ENCODE assay signal across 28 cellular contexts in genomic region chr12:121328620-121329019, GRCh38.
"Had no signal": no experiment of that assay in that cellular context is flagged by ENCODE, and none has a peak within 500 bp of the region (broad histone marks: within the 10 kb centered on the region; RNA-seq: fewer than 3 reads in every experiment).

No MANE protein-coding gene starts in this region.

- H2AFZ ChIP-seq: parathyroid adenoma had no signal

- H3K36me3 ChIP-seq: ovary, uterus had no signal

- H3K9ac ChIP-seq: parathyroid adenoma had no signal

- DNase-seq: naive thymus-derived CD4-positive, alpha-beta T cell; natural killer cell; nephron progenitor cell; occipital lobe; ovary; posterior cingulate gyrus; psoas muscle; right cardiac atrium; spleen; stimulated activated CD4-positive, alpha-beta T cell treated with anti-CD3 and anti-CD28 coated beads, Interleukin-12 subunit alpha, Interleukin-12 subunit beta, amount 100 ng/mL, for 4 hours; stimulated activated CD4-positive, alpha-beta T cell treated with anti-CD3 and anti-CD28 coated beads, Interleukin-1b, Interleukin-23, amount 100 ng/mL, for 48 hours; stimulated activated CD4-positive, alpha-beta T cell treated with anti-CD3 and anti-CD28 coated beads, Interleukin-4, amount 100 ng/mL, for 1 hour; stimulated activated CD4-positive, alpha-beta T cell treated with anti-CD3 and anti-CD28 coated beads, Interleukin-4, amount 100 ng/mL, for 4 hours; stimulated activated CD8-positive, alpha-beta memory T cell treated with anti-CD3 and anti-CD28 coated beads, Interleukin-4, amount 100 ng/mL, for 48 hours; stimulated activated naive CD4-positive, alpha-beta T cell; stimulated activated naive CD8-positive, alpha-beta T cell treated with anti-CD3 and anti-CD28 coated beads, Interleukin-15, amount 100 ng/mL, for 72 hours; stimulated activated naive CD8-positive, alpha-beta T cell treated with anti-CD3 and anti-CD28 coated beads, Interleukin-15, Interleukin-2, amounts not matched to agents 100 U/mL and 50 U/mL, for 24 hours; testis; tibial artery; transverse colon; upper lobe of right lung; uterus had no signal

- ATAC-seq: naive thymus-derived CD4-positive, alpha-beta T cell; natural killer cell; psoas muscle; right cardiac atrium; sciatic nerve; stimulated activated memory B cell treated with anti-CD40 and anti-IgM and Interleukin-4, amounts not matched to agents 10 μg/mL and 1 μg/mL and 100 μg/mL, for 72 hours; stimulated activated naive CD8-positive, alpha-beta T cell treated with anti-CD3 and anti-CD28 coated beads, Interleukin-15, amount 100 ng/mL, for 72 hours; stimulated activated naive CD8-positive, alpha-beta T cell treated with anti-CD3 and anti-CD28 coated beads, Interleukin-15, Interleukin-2, amounts not matched to agents 100 U/mL and 50 U/mL, for 24 hours; upper lobe of right lung had no signal

- H3K79me2 ChIP-seq: parathyroid adenoma had no signal

- H3K27ac ChIP-seq: ovary, parathyroid adenoma, psoas muscle, skin epidermis, suprapubic skin, testis, tibial artery, transverse colon, upper lobe of right lung, uterus had no signal

- H3K4me1 ChIP-seq: parathyroid adenoma, psoas muscle, suprapubic skin, testis, tibial artery, transverse colon, uterus had no signal

- H3K27me3 ChIP-seq: ovary, spleen, suprapubic skin, testis, tibial artery, transverse colon, upper lobe of right lung, uterus had no signal

- H3K9me3 ChIP-seq: ovary, psoas muscle, spleen, suprapubic skin, testis, tibial artery, transverse colon, upper lobe of right lung, uterus had no signal

- H3K4me3 ChIP-seq: ovary, psoas muscle, skin epidermis, smooth muscle cell, spleen, suprapubic skin, testis, tibial artery, transverse colon, upper lobe of right lung, uterus had no signal

- H3K4me2 ChIP-seq: smooth muscle cell had no signal
